In the genomic region with DNA sequence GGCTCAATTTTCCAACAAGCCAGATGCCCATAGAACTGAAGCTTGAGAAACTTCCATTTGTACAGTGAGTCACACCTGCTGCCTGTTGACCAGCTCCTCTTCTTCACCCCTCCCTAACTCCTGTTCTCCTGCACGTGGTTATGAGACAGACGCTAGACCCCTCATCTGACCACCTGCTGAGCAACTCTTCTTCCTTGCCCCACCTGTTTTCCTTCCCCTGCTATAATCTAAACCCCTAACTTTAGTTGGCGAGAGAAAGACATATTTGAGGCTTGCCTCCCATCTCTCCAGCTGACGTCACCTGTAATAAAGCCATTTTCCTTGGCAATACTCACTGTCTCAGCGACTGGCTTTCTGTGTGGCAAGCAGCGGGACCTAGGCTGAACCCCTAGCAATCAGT, we compare ENCODE assay signal across 28 cellular contexts. TPM values are rescaled to one million over a fixed set of nuclear protein-coding genes. Genes with fewer than 3 reads are reported as not detected.
DNase-seq lines count a peak whose midpoint lies in the region; ATAC-seq, FAIRE-seq and TF ChIP-seq lines count a peak whose summit lies in the region.
"Had no signal": no experiment of that assay in that cellular context is flagged by ENCODE, and none has a peak within 500 bp of the region (broad histone marks: within the 10 kb centered on the region; RNA-seq: fewer than 3 reads in every experiment).

No MANE protein-coding gene starts in this region.

- H3K79me2 ChIP-seq in HepG2 (ENCODE audit: insufficient read depth, low read length) (no peaks in the 10 kb centered on the region), mammary epithelial cell (ENCODE audit: insufficient read depth, low read length) (no peaks in the 10 kb centered on the region)

- no peak overlapping the region for H3K4me3 Mint-ChIP-seq in CD4-positive, alpha-beta T cell
- H3K4me3 Mint-ChIP-seq: activated CD4-positive, alpha-beta T cell treated with anti-CD3 and anti-CD28 coated beads, Interleukin-2, amount 10 ng/mL, durations not matched to agents 24 days and 14 days; activated T-cell treated with anti-CD3 and anti-CD28 coated beads, Interleukin-2, amount 50 U/mL, for 72 hours; memory B cell; stimulated activated naive CD8-positive, alpha-beta T cell treated with anti-CD3 and anti-CD28 coated beads, Interleukin-15, amount 100 ng/mL, for 72 hours had no signal

- H3K27me3 ChIP-seq in HepG2 (ENCODE audit: control insufficient read depth in 1 of 2, insufficient read depth in 2 of 2, low read length in 2 of 2) = peaks cover 0 to 45% of the 10 kb centered on the region in 2 experiments; a peak in 3 of 5 replicates
- H3K27me3 ChIP-seq in right lobe of liver = no peaks in the 10 kb centered on the region
- no peaks in the 10 kb centered on the region for H3K27me3 ChIP-seq in mammary epithelial cell (ENCODE audit: insufficient read depth, low read length)
- H3K27me3 ChIP-seq in CD4-positive, alpha-beta T cell (ENCODE audit: control insufficient read depth, insufficient read depth, low read length) = no peaks in the 10 kb centered on the region

- H4K20me1 ChIP-seq in HepG2 (ENCODE audit: insufficient read depth, low read length) (no peaks in the 10 kb centered on the region), mammary epithelial cell (ENCODE audit: insufficient read depth, low read length) (no peaks in the 10 kb centered on the region)

- H3K9ac ChIP-seq in HepG2 (ENCODE audit: insufficient read depth, low read depth, low read length) (no peak overlapping the region), mammary epithelial cell (ENCODE audit: insufficient read depth, low read length) (no peak overlapping the region)

- H3K4me2 ChIP-seq in HepG2 (ENCODE audit: low read depth, low read length) = no peak overlapping the region
- no peak overlapping the region for H3K4me2 ChIP-seq in mammary epithelial cell (ENCODE audit: insufficient read depth, low read depth, low read length)

- POLR2A ChIA-PET in HepG2 (lab: Yijun Ruan, JAX) = no interaction called here
- POLR2A ChIA-PET in CD4-positive, alpha-beta T cell (lab: Charles Lee) = no interaction called here

- peaks cover 7% of the 10 kb centered on the region for H3K9me3 Mint-ChIP-seq in CD4-positive, alpha-beta T cell

- dilution Hi-C loops in mammary epithelial cell (cut with HindIII; ENCODE audit: low sequenced_read_pairs) = loop anchor here (5.0 kb wide), 1 partner anchor 35 kb away; no protein-coding TSS in a partner anchor

- H3K4me3 ChIP-seq in HepG2 (replicated peaks in 1 of 3; ENCODE audit: insufficient read depth in 1 of 3, low read depth in 2 of 3, low read length in 3 of 3) (no peak overlapping the region), right lobe of liver (no peak overlapping the region), mammary epithelial cell (replicated peaks in 1 of 3; ENCODE audit: insufficient read depth in 1 of 3, low read depth in 2 of 3, low read length in 3 of 3) (no peak overlapping the region)
- H3K4me3 ChIP-seq: heart right ventricle, K562, psoas muscle, tibial artery had no signal

- H3K36me3 Mint-ChIP-seq in CD4-positive, alpha-beta T cell (ENCODE audit: low read depth) = no peaks in the 10 kb centered on the region

- TF ChIP-seq RAD21 in HepG2 (CRISPR knock-in tag; IDR thresholded peaks at IDR 0.05) = no peak

- peaks cover 6% of the 10 kb centered on the region for H3K4me1 Mint-ChIP-seq in CD4-positive, alpha-beta T cell (ENCODE audit: low read depth)
- H3K4me1 Mint-ChIP-seq: memory B cell had no signal

- no peak overlapping the region for H3K27ac Mint-ChIP-seq in CD4-positive, alpha-beta T cell
- H3K27ac Mint-ChIP-seq: activated CD4-positive, alpha-beta T cell treated with anti-CD3 and anti-CD28 coated beads, Interleukin-2, amount 10 ng/mL, durations not matched to agents 24 days and 14 days; activated T-cell treated with anti-CD3 and anti-CD28 coated beads, Interleukin-2, amount 50 U/mL, for 72 hours; memory B cell had no signal

- H2AFZ ChIP-seq in HepG2 (ENCODE audit: low read length) = no peak overlapping the region
- H2AFZ ChIP-seq in mammary epithelial cell (ENCODE audit: low read depth, low read length) = no peak overlapping the region

- H3K36me3 ChIP-seq in HepG2 (replicated peaks in 1 of 2; ENCODE audit: control insufficient read depth in 1 of 2, insufficient read depth in 2 of 2, low read length in 2 of 2) (no peaks in the 10 kb centered on the region), right lobe of liver (no peaks in the 10 kb centered on the region), mammary epithelial cell (ENCODE audit: insufficient read depth, low read length) (no peaks in the 10 kb centered on the region)
- H3K36me3 ChIP-seq: heart right ventricle, neutrophil, tibial artery had no signal

- 17% methylated on average over 6 of the region's 6 CpGs for WGBS in HepG2 (ENCODE audit: low lambda C conversion rate)
- 41% methylated on average over 6 of the region's 6 CpGs for WGBS in right lobe of liver (ENCODE audit: insufficient coverage, low coverage, low lambda C conversion rate, missing lambda C conversion rate)
- 29% methylated on average over 6 of the region's 6 CpGs for WGBS in mammary epithelial cell (ENCODE audit: low coverage, missing lambda C conversion rate)

- DNase-seq in HepG2 (ENCODE audit: low spot score) (no peak), right lobe of liver (no peak), mammary epithelial cell (peak; percentile 26), kidney tubule cell (ENCODE audit: low spot score) (peak; percentile 63), NCI-H2227 treated with DMSO at 0.1 percent for 48 hours (lab: John Stamatoyannopoulos, UW) (no peak)
- DNase-seq in CD4-positive, alpha-beta T cell = no peak
- DNase-seq: activated CD4-positive, alpha-beta T cell treated with anti-CD3 and anti-CD28 coated beads, Interleukin-2, amount 10 ng/mL, durations not matched to agents 24 days and 14 days; activated naive CD4-positive, alpha-beta T cell treated with Interleukin-2 at 50 U/mL for 16 hours; activated T-cell treated with anti-CD3 and anti-CD28 coated beads, Interleukin-2, amount 50 U/mL, for 72 hours; DMS79; GF-D8; heart right ventricle; NCI-H1436 treated with DMSO at 0.1 percent for 48 hours; NCI-H446 treated with DMSO at 0.1 percent for 48 hours; psoas muscle; SIG-M5; stimulated activated CD8-positive, alpha-beta memory T cell treated with anti-CD3 and anti-CD28 coated beads, Interleukin-4, amount 100 ng/mL, for 48 hours; stimulated activated naive CD8-positive, alpha-beta T cell treated with anti-CD3 and anti-CD28 coated beads, Interleukin-15, amount 100 ng/mL, for 72 hours; T-helper 9 cell; tibial artery had no signal

- ATAC-seq in HepG2 (no peak; the same call in 2 of the 3 replicates), right lobe of liver (no peak), GM19455 (IDR thresholded peaks at IDR 0.05; ENCODE audit: unreplicated experiment) (no peak), GM18861 (IDR thresholded peaks at IDR 0.05; ENCODE audit: unreplicated experiment) (no peak)
- ATAC-seq in CD4-positive, alpha-beta T cell (ENCODE audit: poor library complexity) = no peak
- ATAC-seq: heart right ventricle; K562; Panc1; psoas muscle; stimulated activated naive CD8-positive, alpha-beta T cell treated with anti-CD3 and anti-CD28 coated beads, Interleukin-15, amount 100 ng/mL, for 72 hours had no signal

- intact Hi-C loops in HepG2 (cut with micrococcal nuclease; ENCODE audit: unreplicated experiment) = no loop called here
- intact Hi-C loops in right lobe of liver (cut with DNase I) = no loop called here
- intact Hi-C loops in mammary epithelial cell (cut with micrococcal nuclease) = no loop called here
- intact Hi-C loops in CD4-positive, alpha-beta T cell (cut with DNase I, micrococcal nuclease) = no loop called here

- TF ChIP-seq CTCF in HepG2 (CRISPR knock-in tag; IDR thresholded peaks at IDR 0.05) (no peak), right lobe of liver (IDR thresholded peaks at IDR 0.05) (no peak), mammary epithelial cell (conservative IDR thresholded peaks at IDR 0.05 in 1 of 2, IDR thresholded peaks at IDR 0.05 in 1 of 2; ENCODE audit: extremely low read depth in 1 of 2, insufficient read depth in 1 of 2, low read depth in 1 of 2, low read length in 2 of 2) (no peak)
- no peak for TF ChIP-seq CTCF in CD4-positive, alpha-beta T cell (IDR thresholded peaks at IDR 0.05)

- BruUV-seq in HepG2 (replicated peaks; lab: Mats Ljungman, UMichigan) (no TSS peak), mammary epithelial cell (replicated peaks; lab: Mats Ljungman, UMichigan) (no TSS peak)

- H3K27me3 Mint-ChIP-seq in CD4-positive, alpha-beta T cell = peaks cover 5% of the 10 kb centered on the region

- no peaks in the 10 kb centered on the region for H3K4me1 ChIP-seq in HepG2 (ENCODE audit: insufficient read depth, low read length)
- H3K4me1 ChIP-seq in right lobe of liver = no peaks in the 10 kb centered on the region
- no peaks in the 10 kb centered on the region for H3K4me1 ChIP-seq in mammary epithelial cell (ENCODE audit: insufficient read depth, low read length)
- H3K4me1 ChIP-seq: psoas muscle had no signal

- no peak for FAIRE-seq in HepG2 (lab: Jason Lieb, UNC)
- FAIRE-seq: GM19239, H54, K562 had no signal

- TF ChIP-seq POLR2A in HepG2 (IDR thresholded peaks at IDR 0.05; ENCODE audit: insufficient read depth in 1 of 2, low read depth in 2 of 2, low read length in 2 of 2) (no peak), right lobe of liver (IDR thresholded peaks at IDR 0.05) (no peak)

- H3K27ac ChIP-seq in HepG2 (ENCODE audit: extremely low read length, insufficient read depth, low read length) (no peak overlapping the region), right lobe of liver (no peak overlapping the region), mammary epithelial cell (ENCODE audit: insufficient read depth, low read depth, low read length) (no peak overlapping the region)
- H3K27ac ChIP-seq in CD4-positive, alpha-beta T cell (ENCODE audit: low read depth, low read length) = no peak overlapping the region
- H3K27ac ChIP-seq: heart right ventricle, neutrophil, psoas muscle, tibial artery had no signal

- TF ChIP-seq EP300 in HepG2 (IDR thresholded peaks at IDR 0.05; ENCODE audit: low read depth in 2 of 2, low read length in 2 of 2) (no peak), HepG2 (CRISPR knock-in tag; IDR thresholded peaks at IDR 0.05; ENCODE audit: borderline replicate concordance) (no peak)

- in situ Hi-C loops in HepG2 (cut with HindIII; ENCODE audit: extremely low pct_ligation_motif_present, low pct_unique_long_range_greater_than_20kb) (no loop called here), mammary epithelial cell (cut with MboI; ENCODE audit: low sequenced_read_pairs in 2 of 2) (no loop called here)

- peaks cover 12% of the 10 kb centered on the region; the same call in 1 of the 2 replicates for H3K9me3 ChIP-seq in HepG2 (ENCODE audit: low read length)
- H3K9me3 ChIP-seq in right lobe of liver = no peaks in the 10 kb centered on the region
- peaks cover 4% of the 10 kb centered on the region for H3K9me3 ChIP-seq in mammary epithelial cell (replicated peaks; ENCODE audit: insufficient read depth, low read length)
- H3K9me3 ChIP-seq in CD4-positive, alpha-beta T cell (ENCODE audit: control insufficient read depth, low read length) = peaks cover 5% of the 10 kb centered on the region
- H3K9me3 ChIP-seq: neutrophil, psoas muscle had no signal

- CTCF ChIA-PET in HepG2 (lab: Yijun Ruan, JAX; ENCODE audit: low intra/inter-chr PET ratio, low total read pairs) = no interaction called here
- CTCF ChIA-PET in mammary epithelial cell (lab: Charles Lee; ENCODE audit: low non-redundant PET) = no interaction called here
- CTCF ChIA-PET in CD4-positive, alpha-beta T cell (lab: Charles Lee) = no interaction called here

RNA-seq across cellular contexts. Expression of a gene that starts 22.3 kb away (rescaled TPM):
- total RNA-seq in HepG2 (2016; rRNA removed; fragmentation: Illumina TruSeq; extraction: Trizol) (40.7 and 70.5 TPM in 2 replicates), right lobe of liver (10 to 100 TPM; 11.1 to 26.9 (median 24.2) TPM), mammary epithelial cell (10 to 100 TPM; 24.8 to 47.1 TPM)
- total RNA-seq in HepG2 (2016; cell fraction: cytosol; rRNA removed; fragmentation: Illumina TruSeq; extraction: Trizol; ENCODE audit: low read depth) = 13.6 and 14.1 TPM in 2 replicates
- 40.7 and 74.0 TPM in 2 replicates for total RNA-seq in HepG2 (2016; cell fraction: insoluble cytoplasmic fraction; rRNA removed; fragmentation: Illumina TruSeq; extraction: Trizol)
- 30.7 and 33.5 TPM in 2 replicates for total RNA-seq in HepG2 (2016; cell fraction: membrane; rRNA removed; fragmentation: Illumina TruSeq; extraction: Trizol)
- 49.2 and 56.2 TPM in 2 replicates for total RNA-seq in HepG2 (2016; cell fraction: nucleus; rRNA removed; fragmentation: Illumina TruSeq; extraction: Trizol)
- polyA plus RNA-seq in HepG2 (2011; rRNA removed) (270 and 321 TPM in 2 replicates), mammary epithelial cell (66.2 TPM)
- polyA plus RNA-seq in HepG2 (2011; cell fraction: cytosol; rRNA removed) = 356 TPM in 2 replicates
- polyA plus RNA-seq in HepG2 (2011; cell fraction: nucleus; rRNA removed) = 111 and 119 TPM in 2 replicates
- 124 and 196 TPM in 2 replicates for polyA plus RNA-seq in HepG2 (2012)
- 18.9 and 24.2 TPM in 2 replicates for polyA plus RNA-seq in HepG2 (2016; cell fraction: cytosol; fragmentation: Illumina TruSeq; extraction: Trizol; ENCODE audit: low read depth)
- 53.1 and 56.4 TPM in 2 replicates for polyA plus RNA-seq in HepG2 (2016; cell fraction: insoluble cytoplasmic fraction; fragmentation: Illumina TruSeq; extraction: Trizol; ENCODE audit: low read depth)
- 32.9 and 35.3 TPM in 2 replicates for polyA plus RNA-seq in HepG2 (2016; cell fraction: membrane; fragmentation: Illumina TruSeq; extraction: Trizol; ENCODE audit: low read depth)
- polyA plus RNA-seq in HepG2 (2016; cell fraction: nucleus; fragmentation: Illumina TruSeq; extraction: Trizol; ENCODE audit: insufficient read depth, low read depth) = 111 and 121 TPM in 2 replicates
- polyA minus RNA-seq in HepG2 (2011; rRNA and poly(A)+ RNA removed; ENCODE audit: low replicate concordance) = 108 and 408 TPM in 2 replicates
- polyA minus RNA-seq in HepG2 (2011; cell fraction: cytosol; rRNA and poly(A)+ RNA removed) = 84.7 and 140 TPM in 2 replicates
- polyA minus RNA-seq in HepG2 (2011; cell fraction: nucleus; rRNA and poly(A)+ RNA removed) = 20.1 and 24.2 TPM in 2 replicates
- polyA minus RNA-seq in mammary epithelial cell = 77.9 TPM
- 10 to 100 TPM; 19.8 to 21.5 TPM for total RNA-seq in CD4-positive, alpha-beta T cell

Comparison
In these comparisons a context has a peak if more than half of its experiments do, and no peak if none do; other contexts are left out.
1. DNase-seq: peak in mammary epithelial cell (single experiment) and kidney tubule cell (single experiment); none in HepG2 (single experiment), right lobe of liver (0 of 3), CD4-positive, alpha-beta T cell (0 of 10) and NCI-H2227 treated with DMSO at 0.1 percent for 48 hours (single experiment).